9 cellular contexts compared by ENCODE assay signal in genomic region chr1:186155594-186155993, GRCh38.
DNase-seq lines count a peak whose midpoint lies in the region; ATAC-seq and TF ChIP-seq lines count a peak whose summit lies in the region.
"Had no signal": no experiment of that assay in that cellular context is flagged by ENCODE, and none has a peak within 500 bp of the region (broad histone marks: within the 10 kb centered on the region; RNA-seq: fewer than 3 reads in every experiment).

No MANE protein-coding gene starts in this region.

- no peaks in the 10 kb centered on the region for H3K27me3 ChIP-seq in osteoblast (ENCODE audit: insufficient read depth, low read length)

- peaks cover 21% of the 10 kb centered on the region for H3K4me1 ChIP-seq in osteoblast (ENCODE audit: insufficient read depth, low read length)

- H3K79me2 ChIP-seq in osteoblast (ENCODE audit: insufficient read depth, low read length) = no peaks in the 10 kb centered on the region

- H3K9me3 Mint-ChIP-seq in activated naive CD4-positive, alpha-beta T cell treated with anti-CD3 and anti-CD28 coated beads, Interleukin-2, amount 50 U/mL, for 72 hours = no peaks in the 10 kb centered on the region
- H3K9me3 Mint-ChIP-seq: stimulated activated naive CD8-positive, alpha-beta T cell treated with anti-CD3 and anti-CD28 coated beads, Interleukin-15, Interleukin-2, amounts not matched to agents 100 ng/mL and 50 ng/mL, for 24 hours had no signal

- no peak overlapping the region for H3K4me3 ChIP-seq in osteoblast (ENCODE audit: insufficient read depth, low read length)

- no peak overlapping the region for H3K27ac ChIP-seq in osteoblast (ENCODE audit: low read depth, low read length)

- ATAC-seq in activated naive CD4-positive, alpha-beta T cell treated with anti-CD3 and anti-CD28 coated beads, Interleukin-2, amount 50 U/mL, for 72 hours = peak; percentile 40 to 79
- ATAC-seq in HG02884 (IDR thresholded peaks at IDR 0.05; ENCODE audit: unreplicated experiment) = peak; percentile 69
- ATAC-seq in GM21447 (IDR thresholded peaks at IDR 0.05; ENCODE audit: unreplicated experiment) = no peak

- no peaks in the 10 kb centered on the region for H3K36me3 Mint-ChIP-seq in activated naive CD4-positive, alpha-beta T cell treated with anti-CD3 and anti-CD28 coated beads, Interleukin-2, amount 50 U/mL, for 72 hours

- H3K36me3 ChIP-seq in osteoblast (ENCODE audit: insufficient read depth, low read length) = no peaks in the 10 kb centered on the region

- DNase-seq in activated naive CD4-positive, alpha-beta T cell treated with anti-CD3 and anti-CD28 coated beads, Interleukin-2, amount 50 U/mL, for 72 hours (ENCODE audit: low spot score in 2 of 2) = peak in 1 of 2 donors; percentile 5
- no peak for DNase-seq in activated naive CD4-positive, alpha-beta T cell treated with Interleukin-2 at 50 U/mL for 16 hours
- DNase-seq in NOMO-1 treated with DMSO at 0.1 percent for 48 hours (lab: John Stamatoyannopoulos, UW; ENCODE audit: unreplicated experiment) = peak; percentile 41
- DNase-seq in dermis blood vessel endothelial cell = peak; percentile 62
- peak; percentile 84 for DNase-seq in osteoblast (ENCODE audit: insufficient read length, low spot score, missing footprints)
- no peak for DNase-seq in stimulated activated CD4-positive, alpha-beta T cell treated with anti-CD3 and anti-CD28 coated beads, Interleukin-2, amount 100 ng/mL, for 24 hours

- H3K9me3 ChIP-seq in osteoblast (ENCODE audit: low read depth, low read length) = no peaks in the 10 kb centered on the region

- no peak overlapping the region for H2AFZ ChIP-seq in osteoblast (ENCODE audit: low read length)

- H3K27ac Mint-ChIP-seq in activated naive CD4-positive, alpha-beta T cell treated with anti-CD3 and anti-CD28 coated beads, Interleukin-2, amount 50 U/mL, for 72 hours = no peak overlapping the region
- H3K27ac Mint-ChIP-seq: stimulated activated naive CD8-positive, alpha-beta T cell treated with anti-CD3 and anti-CD28 coated beads, Interleukin-15, Interleukin-2, amounts not matched to agents 100 ng/mL and 50 ng/mL, for 24 hours had no signal

- H3K4me2 ChIP-seq in osteoblast (ENCODE audit: insufficient read depth, low read length) = no peak overlapping the region

- TF ChIP-seq CTCF in osteoblast (IDR thresholded peaks at IDR 0.05; ENCODE audit: extremely low read depth, low read depth, low read length) = peak; percentile 69

- H4K20me1 ChIP-seq in osteoblast (ENCODE audit: insufficient read depth, low read length) = no peaks in the 10 kb centered on the region

Comparison
In these comparisons a context has a peak if more than half of its experiments do, and no peak if none do; other contexts are left out.
1. DNase-seq: peak in NOMO-1 treated with DMSO at 0.1 percent for 48 hours (single experiment), dermis blood vessel endothelial cell (single experiment) and osteoblast (single experiment); none in activated naive CD4-positive, alpha-beta T cell treated with Interleukin-2 at 50 U/mL for 16 hours (single experiment) and stimulated activated CD4-positive, alpha-beta T cell treated with anti-CD3 and anti-CD28 coated beads, Interleukin-2, amount 100 ng/mL, for 24 hours (0 of 2).